15 cellular contexts compared by ENCODE assay signal in genomic region chr20:61372151-61373054, GRCh38.
A peak's percentile ranks its signal among the peaks of the same experiment; 100 is the strongest.
DNase-seq lines count a peak whose midpoint lies in the region; ATAC-seq, FAIRE-seq and TF ChIP-seq lines count a peak whose summit lies in the region.
"Had no signal": no experiment of that assay in that cellular context is flagged by ENCODE, and none has a peak within 500 bp of the region (broad histone marks: within the 10 kb centered on the region; RNA-seq: fewer than 3 reads in every experiment).

No MANE protein-coding gene starts in this region.

- H2BK12ac ChIP-seq in H9 (ENCODE audit: insufficient read length, low read depth, low read length), result no peak overlapping the region

- H3K4me3 Mint-ChIP-seq in neural progenitor cell (no peak overlapping the region), H9 (no peak overlapping the region)
- H3K4me3 Mint-ChIP-seq: CD4-positive, alpha-beta memory T cell had no signal

- no peaks in the 10 kb centered on the region for H4K20me1 ChIP-seq in neural progenitor cell (ENCODE audit: low read depth)
- no peaks in the 10 kb centered on the region for H4K20me1 ChIP-seq in H9 (ENCODE audit: control insufficient read depth, insufficient read depth, insufficient read length)

- no peak overlapping the region for H2BK120ac ChIP-seq in H9 (ENCODE audit: low read depth, low read length, poor library complexity, severe bottlenecking)

- DNase-seq in RPMI8226 (peak; percentile 38), bronchial epithelial cell (ENCODE audit: low read depth) (no peak), neural progenitor cell (ENCODE audit: low spot score) (no peak), spleen (peak; percentile 68), H9 (no peak)
- no peak for DNase-seq in activated naive CD4-positive, alpha-beta T cell treated with anti-CD3 and anti-CD28 coated beads, Interleukin-2, amount 50 U/mL, for 72 hours (ENCODE audit: low spot score in 2 of 2)
- DNase-seq: BE2C; CD4-positive, alpha-beta memory T cell; DMS79 had no signal

- H3K23ac ChIP-seq in H9 (ENCODE audit: insufficient read length, low read depth, low read length), result no peak overlapping the region

- no peak overlapping the region for H2BK20ac ChIP-seq in H9 (ENCODE audit: low read depth, low read length, poor library complexity, severe bottlenecking)

- no peaks in the 10 kb centered on the region for H3K79me1 ChIP-seq in H9 (ENCODE audit: insufficient read depth, low read depth, low read length, poor library complexity, severe bottlenecking)

- H3K9ac ChIP-seq in neural progenitor cell (no peak overlapping the region), H9 (ENCODE audit: extremely low read depth, insufficient read length, low read length) (no peak overlapping the region)

- H2BK15ac ChIP-seq in H9 (ENCODE audit: low read depth, low read length), result no peak overlapping the region

- H3K56ac ChIP-seq in H9 (ENCODE audit: insufficient read length, low read depth, low read length), result no peak overlapping the region

- no peak overlapping the region for H3K27ac ChIP-seq in neural progenitor cell
- H3K27ac ChIP-seq in spleen, result no peak overlapping the region
- H3K27ac ChIP-seq in H9 (ENCODE audit: insufficient read length, low read depth, low read length), result no peak overlapping the region
- H3K27ac ChIP-seq: A549, C4-2B had no signal

- H4K8ac ChIP-seq in H9 (replicated peaks; ENCODE audit: insufficient read length, low read depth, low read length), result no peak overlapping the region

- no peak overlapping the region for H3K18ac ChIP-seq in H9 (ENCODE audit: insufficient read length, low read depth, low read length)

- no peak for ATAC-seq in SK-N-SH treated with all-trans-retinoic acid at 6 μM for 48 hours
- ATAC-seq in activated naive CD4-positive, alpha-beta T cell treated with anti-CD3 and anti-CD28 coated beads, Interleukin-2, amount 50 U/mL, for 72 hours, result no peak
- ATAC-seq: A549, GM12878 had no signal

- H3K27me3 ChIP-seq in bronchial epithelial cell (ENCODE audit: control insufficient read depth, insufficient read depth, low read length), result no peaks in the 10 kb centered on the region
- no peaks in the 10 kb centered on the region for H3K27me3 ChIP-seq in neural progenitor cell
- H3K27me3 ChIP-seq in spleen (replicated peaks in 1 of 7), result no peaks in the 10 kb centered on the region
- H3K27me3 ChIP-seq in H9 (ENCODE audit: insufficient read depth, low read length), result peaks cover 5% of the 10 kb centered on the region; the same call in 1 of the 2 replicates
- H3K27me3 ChIP-seq: BE2C had no signal

- H3K9me3 ChIP-seq in neural progenitor cell (ENCODE audit: low read depth) (no peaks in the 10 kb centered on the region), spleen (peaks cover 0 to 44% (median 0%) of the 10 kb centered on the region in 8 donors), H9 (ENCODE audit: control insufficient read depth, low read depth, low read length) (no peaks in the 10 kb centered on the region)

- H2AFZ ChIP-seq in neural progenitor cell (replicated peaks) (no peak overlapping the region), H9 (ENCODE audit: low read length) (no peak overlapping the region)

- H3K36me3 Mint-ChIP-seq in neural progenitor cell, result peaks cover 7% of the 10 kb centered on the region
- H3K36me3 Mint-ChIP-seq in activated naive CD4-positive, alpha-beta T cell treated with anti-CD3 and anti-CD28 coated beads, Interleukin-2, amount 50 U/mL, for 72 hours, result no peaks in the 10 kb centered on the region
- peaks cover 0 to 2% (median 0%) of the 10 kb centered on the region in 3 experiments; a peak in 2 of 7 replicates for H3K36me3 Mint-ChIP-seq in H9 (ENCODE audit: insufficient read depth in 1 of 3, low read depth in 3 of 3)
- H3K36me3 Mint-ChIP-seq: CD4-positive, alpha-beta memory T cell had no signal

- H3K27ac Mint-ChIP-seq in neural progenitor cell (peak overlapping the region; percentile 86), H9 (0 out of 7 replicates have a peak overlapping the region, but pooled peaks of 1 of the 3 experiments have one; percentile 44)
- H3K27ac Mint-ChIP-seq in activated naive CD4-positive, alpha-beta T cell treated with anti-CD3 and anti-CD28 coated beads, Interleukin-2, amount 50 U/mL, for 72 hours, result peak overlapping the region in 1 of 2 donors; percentile 72
- H3K27ac Mint-ChIP-seq: CD4-positive, alpha-beta memory T cell had no signal

- H4K5ac ChIP-seq in H9 (ENCODE audit: insufficient read length, low read depth, low read length), result no peak overlapping the region

- peaks cover 6% of the 10 kb centered on the region for H3K9me3 Mint-ChIP-seq in neural progenitor cell
- peaks cover 0 to 2% of the 10 kb centered on the region in 2 donors for H3K9me3 Mint-ChIP-seq in activated naive CD4-positive, alpha-beta T cell treated with anti-CD3 and anti-CD28 coated beads, Interleukin-2, amount 50 U/mL, for 72 hours
- H3K9me3 Mint-ChIP-seq in H9, result peaks cover 0 to 2% of the 10 kb centered on the region in 2 experiments; a peak in 1 of 5 replicates

- 78 to 89% (median 85%) methylated on average over 24 of the region's 24 CpGs for WGBS in spleen, 5 donors
- no CpG with 5 or more reads among the region's 24 CpGs for WGBS in H9 (ENCODE audit: extremely low coverage, insufficient read length, low lambda C conversion rate)

- no peak overlapping the region for H3K14ac ChIP-seq in H9 (ENCODE audit: insufficient read depth, low read length)

- H3K36me3 ChIP-seq in bronchial epithelial cell (ENCODE audit: control insufficient read depth, insufficient read depth, low read length) (no peaks in the 10 kb centered on the region), neural progenitor cell (no peaks in the 10 kb centered on the region), spleen (no peaks in the 10 kb centered on the region)
- H3K36me3 ChIP-seq: BE2C had no signal

- H3K4me3 ChIP-seq in bronchial epithelial cell (ENCODE audit: low read depth, low read length) (no peak overlapping the region), neural progenitor cell (no peak overlapping the region), spleen (no peak overlapping the region)
- H3K4me3 ChIP-seq: A549, GM12878 had no signal

- H3K23me2 ChIP-seq in H9 (ENCODE audit: insufficient read length, low read depth, low read length, poor library complexity, severe bottlenecking), result no peaks in the 10 kb centered on the region

- H3K4ac ChIP-seq in H9 (ENCODE audit: low read depth, low read length), result no peak overlapping the region

- no peak overlapping the region for H3T11ph ChIP-seq in H9 (ENCODE audit: low read length)

- TF ChIP-seq CTCF in bronchial epithelial cell (IDR thresholded peaks at IDR 0.05; ENCODE audit: insufficient read depth, low read length, severe bottlenecking) (no peak), neural progenitor cell (IDR thresholded peaks at IDR 0.05) (no peak), spleen (IDR thresholded peaks at IDR 0.05 in 8 of 11, conservative IDR thresholded peaks at IDR 0.05 in 3 of 11) (no peak), H9 (conservative IDR thresholded peaks at IDR 0.05) (no peak)

- H3K4me2 ChIP-seq in neural progenitor cell (no peak overlapping the region), H9 (ENCODE audit: insufficient read depth, insufficient read length, low read length) (no peak overlapping the region)
- H3K4me2 ChIP-seq: A549 had no signal

- peaks cover 4% of the 10 kb centered on the region for H3K27me3 Mint-ChIP-seq in neural progenitor cell (ENCODE audit: insufficient read depth, low read depth)
- peaks cover 29% of the 10 kb centered on the region for H3K27me3 Mint-ChIP-seq in H9 (ENCODE audit: low read depth)
- H3K27me3 Mint-ChIP-seq: CD4-positive, alpha-beta memory T cell had no signal

- no peak overlapping the region for H4K91ac ChIP-seq in H9 (ENCODE audit: insufficient read length, low read depth, low read length)

- no peak overlapping the region for H2AK5ac ChIP-seq in H9 (ENCODE audit: insufficient read length, low read length)

- peak; percentile 36 for FAIRE-seq in bronchial epithelial cell (lab: Jason Lieb, UNC)
- FAIRE-seq: A549, GM12878, GM18507, H54 had no signal

- H3K79me2 ChIP-seq in neural progenitor cell (ENCODE audit: low read depth) (no peaks in the 10 kb centered on the region), H9 (ENCODE audit: insufficient read depth, low read length) (no peaks in the 10 kb centered on the region; the same call in 1 of the 2 replicates)

- H3K4me1 ChIP-seq in neural progenitor cell (peaks cover 25% of the 10 kb centered on the region), spleen (no peaks in the 10 kb centered on the region), H9 (ENCODE audit: insufficient read depth, low read length) (no peaks in the 10 kb centered on the region)
- H3K4me1 ChIP-seq: A549, BE2C had no signal

- intact Hi-C loops in spleen (cut with DNase I; ENCODE audit: low total_unique reads), result no loop called here

- peaks cover 33% of the 10 kb centered on the region for H3K4me1 Mint-ChIP-seq in neural progenitor cell
- H3K4me1 Mint-ChIP-seq in H9, result peaks cover 12 to 16% of the 10 kb centered on the region in 2 experiments
- H3K4me1 Mint-ChIP-seq: CD4-positive, alpha-beta memory T cell had no signal

- TF ChIP-seq POLR2A in spleen (IDR thresholded peaks at IDR 0.05), result no peak

- H2BK5ac ChIP-seq in H9 (ENCODE audit: insufficient read length, low read length), result no peak overlapping the region

- H3F3A ChIP-seq in neural progenitor cell (ENCODE audit: low read depth), result peaks cover 3% of the 10 kb centered on the region

TF ChIP-seq in SK-N-SH treated with all-trans-retinoic acid at 6 μM for 48 hours, 23 proteins besides CTCF, POLR2A, EP300 and RAD21 (continues in another document):
- TF ChIP-seq ISL1 (CRISPR knock-in tag; IDR thresholded peaks at IDR 0.05), result no peak
- TF ChIP-seq CREB5 (CRISPR knock-in tag; IDR thresholded peaks at IDR 0.05; ENCODE audit: low read depth), result no peak

Comparison
In these comparisons a context has a peak if more than half of its experiments do, and no peak if none do; other contexts are left out.
1. DNase-seq: peak in RPMI8226 (single experiment) and spleen (single experiment); none in bronchial epithelial cell (single experiment), neural progenitor cell (single experiment), activated naive CD4-positive, alpha-beta T cell treated with anti-CD3 and anti-CD28 coated beads, Interleukin-2, amount 50 U/mL, for 72 hours (0 of 2) and H9 (single experiment).